In the genomic region with DNA sequence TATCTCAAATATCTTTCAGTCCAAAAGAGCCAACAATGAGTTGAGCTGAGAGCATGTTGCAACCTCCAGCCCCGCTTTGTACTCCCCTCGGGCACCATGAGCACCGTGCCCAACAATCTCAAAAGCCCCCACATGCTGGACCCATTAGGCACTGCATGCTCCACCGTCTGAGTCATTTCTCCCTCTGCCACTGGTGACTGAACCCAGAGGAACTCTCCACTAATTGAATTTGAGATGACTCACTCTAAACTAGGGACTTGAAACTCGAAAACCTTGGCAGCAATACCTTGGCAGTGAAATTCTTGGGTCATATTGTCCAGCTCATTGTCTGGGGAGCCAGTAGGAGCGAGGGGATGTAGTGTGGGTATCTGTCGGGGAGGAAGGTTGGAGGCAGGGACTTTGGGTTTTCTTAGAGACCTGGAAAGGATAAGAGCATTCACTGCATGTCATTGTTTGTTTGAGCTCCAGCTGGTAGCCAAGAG, we compare ENCODE assay signal across 13 cellular contexts. TPM values are rescaled to one million over a fixed set of nuclear protein-coding genes. Genes with fewer than 3 reads are reported as not detected.
DNase-seq lines count a peak whose midpoint lies in the region; ATAC-seq, FAIRE-seq and TF ChIP-seq lines count a peak whose summit lies in the region.
"Had no signal": no experiment of that assay in that cellular context is flagged by ENCODE, and none has a peak within 500 bp of the region (broad histone marks: within the 10 kb centered on the region; RNA-seq: fewer than 3 reads in every experiment).

No MANE protein-coding gene starts in this region.

- H3K27ac ChIP-seq in astrocyte (ENCODE audit: low read depth, low read length) (peak overlapping the region; percentile 70), keratinocyte (ENCODE audit: control insufficient read depth, insufficient read depth, low read length) (peak overlapping the region; percentile 72)
- H3K27ac ChIP-seq in CD4-positive, alpha-beta memory T cell (ENCODE audit: low read depth, low read length), result no peak overlapping the region
- H3K27ac ChIP-seq: right lobe of liver had no signal

- no peak overlapping the region for H3K9ac ChIP-seq in astrocyte (ENCODE audit: low read length)
- no peak overlapping the region for H3K9ac ChIP-seq in keratinocyte (ENCODE audit: control insufficient read depth, extremely low read depth, insufficient read depth, low read length)

- dilution Hi-C loops in keratinocyte (cut with MboI; ENCODE audit: extremely low pct_ligation_motif_present, low sequenced_read_pairs), result no loop called here

- FAIRE-seq in astrocyte (lab: Jason Lieb, UNC) (peak; percentile 97), keratinocyte (lab: Jason Lieb, UNC) (peak; percentile 99)
- FAIRE-seq: endometrium had no signal

- no peaks in the 10 kb centered on the region for H3K9me3 Mint-ChIP-seq in astrocyte (ENCODE audit: unreplicated experiment)
- peaks cover 0 to 4% (median 0%) of the 10 kb centered on the region in 8 donors for H3K9me3 Mint-ChIP-seq in CD4-positive, alpha-beta memory T cell
- H3K9me3 Mint-ChIP-seq: CD4-positive, alpha-beta T cell had no signal

- in situ Hi-C loops in ACHN (cut with HindIII; ENCODE audit: low pct_ligation_motif_present, low pct_unique_long_range_greater_than_20kb, low sequenced_read_pairs), result no loop called here

- ATAC-seq in HG02588 (IDR thresholded peaks at IDR 0.05; ENCODE audit: unreplicated experiment) (peak; percentile 74), HG02884 (IDR thresholded peaks at IDR 0.05; ENCODE audit: unreplicated experiment) (no peak)
- ATAC-seq: right lobe of liver had no signal

- H3K4me2 ChIP-seq in astrocyte (ENCODE audit: low read length), result peak overlapping the region; percentile 62
- H3K4me2 ChIP-seq in keratinocyte (ENCODE audit: control insufficient read depth, extremely low read depth, insufficient read depth, low read depth, low read length), result peak overlapping the region; percentile 54

- H3K4me3 ChIP-seq in astrocyte (ENCODE audit: insufficient read depth, low read depth, low read length) (no peak overlapping the region), keratinocyte (ENCODE audit: control insufficient read depth in 2 of 3, extremely low read depth in 1 of 3, insufficient read depth in 2 of 3, low read depth in 1 of 3, low read length in 3 of 3) (no peak overlapping the region)
- no peak overlapping the region for H3K4me3 ChIP-seq in CD4-positive, alpha-beta memory T cell (ENCODE audit: low read length in 2 of 2)
- H3K4me3 ChIP-seq: right lobe of liver had no signal

- POLR2A ChIA-PET in CD4-positive, alpha-beta memory T cell (lab: Charles Lee; ENCODE audit: partially characterized antibody), result no interaction called here

- H3K36me3 ChIP-seq in astrocyte (ENCODE audit: insufficient read depth, low read length) (no peaks in the 10 kb centered on the region), keratinocyte (ENCODE audit: control insufficient read depth in 2 of 2, extremely low read depth in 1 of 2, insufficient read depth in 2 of 2, low read length in 2 of 2) (no peaks in the 10 kb centered on the region)
- H3K36me3 ChIP-seq in CD4-positive, alpha-beta memory T cell (ENCODE audit: insufficient read depth, low read length), result no peaks in the 10 kb centered on the region
- H3K36me3 ChIP-seq: right lobe of liver had no signal

- peak overlapping the region; percentile 92 for H3K27ac Mint-ChIP-seq in astrocyte (ENCODE audit: unreplicated experiment)
- H3K27ac Mint-ChIP-seq in CD4-positive, alpha-beta memory T cell, result no peak overlapping the region
- H3K27ac Mint-ChIP-seq: CD4-positive, alpha-beta T cell had no signal

- no peak for TF ChIP-seq CTCF in astrocyte (IDR thresholded peaks at IDR 0.05; ENCODE audit: insufficient read depth, low read depth, low read length)
- no peak for TF ChIP-seq CTCF in keratinocyte (optimal IDR thresholded peaks at IDR 0.05 in 1 of 3, IDR thresholded peaks at IDR 0.05 in 1 of 3, conservative IDR thresholded peaks at IDR 0.05 in 1 of 3; ENCODE audit: extremely low read depth in 1 of 3, insufficient read depth in 2 of 3, low read length in 3 of 3)

- intact Hi-C loops in CD4-positive, alpha-beta memory T cell (cut with micrococcal nuclease), result no loop called here

- no peaks in the 10 kb centered on the region for H3K27me3 ChIP-seq in astrocyte (ENCODE audit: insufficient read depth, low read length)
- H3K27me3 ChIP-seq in keratinocyte (ENCODE audit: control insufficient read depth, extremely low read depth, insufficient read depth, low read length), result no peaks in the 10 kb centered on the region
- no peaks in the 10 kb centered on the region for H3K27me3 ChIP-seq in CD4-positive, alpha-beta memory T cell (ENCODE audit: insufficient read depth, low read length)
- H3K27me3 ChIP-seq: right lobe of liver had no signal

- H3K4me1 ChIP-seq in astrocyte (ENCODE audit: insufficient read depth, low read length) (peaks cover 30% of the 10 kb centered on the region), keratinocyte (ENCODE audit: control insufficient read depth, extremely low read depth, insufficient read depth, low read length) (peaks cover 53% of the 10 kb centered on the region)
- H3K4me1 ChIP-seq in CD4-positive, alpha-beta memory T cell (ENCODE audit: insufficient read depth, low read length), result no peaks in the 10 kb centered on the region
- H3K4me1 ChIP-seq: right lobe of liver had no signal

- no peaks in the 10 kb centered on the region for H3K9me1 ChIP-seq in keratinocyte (ENCODE audit: control insufficient read depth, extremely low read depth, insufficient read depth, low read length)

- H4K20me1 ChIP-seq in astrocyte (ENCODE audit: insufficient read depth, low read length) (no peaks in the 10 kb centered on the region), keratinocyte (ENCODE audit: control insufficient read depth, extremely low read depth, insufficient read depth, low read length) (no peaks in the 10 kb centered on the region)

- no peaks in the 10 kb centered on the region for H3K79me2 ChIP-seq in astrocyte (ENCODE audit: insufficient read depth, low read length)
- no peaks in the 10 kb centered on the region for H3K79me2 ChIP-seq in keratinocyte (ENCODE audit: control insufficient read depth, insufficient read depth, low read length)

- no peaks in the 10 kb centered on the region for H3K27me3 Mint-ChIP-seq in astrocyte (ENCODE audit: low read depth, unreplicated experiment)
- peaks cover 2 to 13% of the 10 kb centered on the region in 2 donors for H3K27me3 Mint-ChIP-seq in CD4-positive, alpha-beta memory T cell

- peak; percentile 97 for DNase-seq in ACHN
- peak; percentile 99 for DNase-seq in astrocyte (ENCODE audit: low read depth)
- DNase-seq in keratinocyte (ENCODE audit: low read depth, low spot score), result peak; percentile 96
- no peak for DNase-seq in NCI-H1694 (lab: John Stamatoyannopoulos, UW)
- DNase-seq in NCI-H748 (lab: John Stamatoyannopoulos, UW; ENCODE audit: unreplicated experiment), result no peak
- no peak for DNase-seq in CD4-positive, alpha-beta memory T cell
- DNase-seq: activated CD4-positive, alpha-beta T cell treated with anti-CD3 and anti-CD28 coated beads, Interleukin-2, amount 50 U/mL, for 48 hours; CD4-positive, alpha-beta T cell; NCI-H1930; right lobe of liver had no signal

- CTCF ChIA-PET in CD4-positive, alpha-beta memory T cell (lab: Charles Lee; ENCODE audit: partially characterized antibody), result no interaction called here

- no peaks in the 10 kb centered on the region for H3K9me3 ChIP-seq in astrocyte (ENCODE audit: insufficient read depth, low read depth, low read length)
- H3K9me3 ChIP-seq in keratinocyte (ENCODE audit: control insufficient read depth, low read depth, low read length), result no peaks in the 10 kb centered on the region
- no peaks in the 10 kb centered on the region for H3K9me3 ChIP-seq in CD4-positive, alpha-beta memory T cell (ENCODE audit: control insufficient read depth in 1 of 2, low read length in 2 of 2)
- H3K9me3 ChIP-seq: right lobe of liver had no signal

- peaks cover 42% of the 10 kb centered on the region for H3K4me1 Mint-ChIP-seq in astrocyte (ENCODE audit: low read depth, unreplicated experiment)
- no peaks in the 10 kb centered on the region for H3K4me1 Mint-ChIP-seq in CD4-positive, alpha-beta memory T cell

- H3K36me3 Mint-ChIP-seq in astrocyte (ENCODE audit: low read depth, unreplicated experiment), result no peaks in the 10 kb centered on the region
- no peaks in the 10 kb centered on the region for H3K36me3 Mint-ChIP-seq in CD4-positive, alpha-beta memory T cell

- H2AFZ ChIP-seq in astrocyte (ENCODE audit: low read depth, low read length), result no peak overlapping the region
- H2AFZ ChIP-seq in keratinocyte (ENCODE audit: control insufficient read depth, low read length), result no peak overlapping the region

- no peak overlapping the region for H3K4me3 Mint-ChIP-seq in astrocyte (ENCODE audit: unreplicated experiment)
- no peak overlapping the region for H3K4me3 Mint-ChIP-seq in CD4-positive, alpha-beta memory T cell
- H3K4me3 Mint-ChIP-seq: CD4-positive, alpha-beta T cell had no signal

RNA-seq across cellular contexts. Expression of a gene that starts 49.9 kb away (rescaled TPM):
- 20.7 and 33.0 TPM in 2 replicates for total RNA-seq in astrocyte
- 2.4 to 10.1 TPM (median 3.1 TPM) in 3 replicates for polyA plus RNA-seq in keratinocyte
- 1.3 TPM for polyA plus RNA-seq in keratinocyte (2011; ENCODE audit: low read depth)
- polyA plus RNA-seq in keratinocyte (2011; cell fraction: cytosol; rRNA removed), result 3.6 and 6.3 TPM in 2 replicates
- polyA plus RNA-seq in keratinocyte (2011; cell fraction: nucleus; rRNA removed), result 15.8 and 21.4 TPM in 2 replicates
- 1.6 and 8.5 TPM in 2 replicates for polyA plus RNA-seq in keratinocyte (2012; ENCODE audit: low replicate concordance)
- 9.5 to 47.6 TPM (median 12.0 TPM) in 3 replicates for polyA minus RNA-seq in keratinocyte
- 10.9 TPM for polyA minus RNA-seq in keratinocyte (2011; cell fraction: cytosol; rRNA and poly(A)+ RNA removed)
- polyA minus RNA-seq in keratinocyte (2011; cell fraction: nucleus; rRNA and poly(A)+ RNA removed), result 25.7 and 34.5 TPM in 2 replicates
- total RNA-seq in CD4-positive, alpha-beta memory T cell, result not detected
- polyA plus RNA-seq in CD4-positive, alpha-beta memory T cell, result not detected
- total RNA-seq: CD4-positive, alpha-beta T cell had no signal

Comparison
In these comparisons a context has a peak if more than half of its experiments do, and no peak if none do; other contexts are left out.
1. DNase-seq: peak in ACHN (single experiment), astrocyte (single experiment) and keratinocyte (single experiment); none in NCI-H1694 (single experiment), NCI-H748 (single experiment) and CD4-positive, alpha-beta memory T cell (0 of 5).
2. RNA of a gene that starts 49.9 kb away (total RNA-seq): 20.7 to 33.0 TPM in astrocyte; not detected in CD4-positive, alpha-beta memory T cell; every median in the first group is over 10 times any median in the second.